ENCODE assay signal across 30 cellular contexts in genomic region chr6:88045521-88046136, GRCh38.
"Had no signal": no experiment of that assay in that cellular context is flagged by ENCODE, and none has a peak within 500 bp of the region (broad histone marks: within the 10 kb centered on the region; RNA-seq: fewer than 3 reads in every experiment).

No MANE protein-coding gene starts in this region.

- H3K4me1 ChIP-seq: SJCRH30 had no signal

- H3K27ac ChIP-seq: brain microvascular endothelial cell, SJCRH30, SK-N-MC, VCaP had no signal

- H3K27me3 ChIP-seq: brain microvascular endothelial cell, SJCRH30 had no signal

- ATAC-seq: activated CD8-positive, alpha-beta memory T cell treated with anti-CD3 and anti-CD28 coated beads, Interleukin-2, amount 10 ng/mL, durations not matched to agents 7 days and 5 days; activated naive CD8-positive, alpha-beta T cell treated with anti-CD3 and anti-CD28 coated beads, Interleukin-2, amount 50 U/mL, for 24 hours; Panc1; T-cell; T-helper 17 cell had no signal

- H3K36me3 ChIP-seq: brain microvascular endothelial cell, SJCRH30 had no signal

- DNase-seq: activated CD4-positive, alpha-beta memory T cell treated with anti-CD3 and anti-CD28 coated beads, Interleukin-2, amount 10 ng/mL, durations not matched to agents 7 days and 5 days; activated CD4-positive, alpha-beta T cell treated with anti-CD3 and anti-CD28 coated beads for 1 hour; activated CD4-positive, alpha-beta T cell treated with anti-CD3 and anti-CD28 coated beads for 48 hours; activated CD4-positive, CD25-positive, alpha-beta regulatory T cell; activated CD8-positive, alpha-beta memory T cell treated with anti-CD3 and anti-CD28 coated beads for 24 hours; activated CD8-positive, alpha-beta memory T cell treated with anti-CD3 and anti-CD28 coated beads, Interleukin-2, amount 10 ng/mL, durations not matched to agents 7 days and 5 days; activated CD8-positive, alpha-beta memory T cell treated with anti-CD3 and anti-CD28 coated beads, Interleukin-2, amount 50 U/mL, for 48 hours; activated effector memory CD4-positive, alpha-beta T cell treated with Interleukin-2 at 50 U/mL for 16 hours; activated naive CD4-positive, alpha-beta T cell treated with anti-CD3 and anti-CD28 coated beads, Interleukin-2, amount 10 ng/mL, durations not matched to agents 7 days and 5 days; activated naive CD8-positive, alpha-beta T cell treated with anti-CD3 and anti-CD28 coated beads, Interleukin-2, amount 50 U/mL, for 24 hours; activated T-cell treated with anti-CD3 and anti-CD28 coated beads, Interleukin-2, amount 50 U/mL, for 48 hours; anterior cingulate cortex; brain microvascular endothelial cell; central memory CD4-positive, alpha-beta T cell; NCI-H1092 treated with DMSO at 0.1 percent for 48 hours; NCI-H1417; NCI-H146; NCI-H187; NCI-H2029 treated with DMSO at 0.1 percent for 48 hours; NCI-H2107; NCI-H2171 treated with DMSO at 0.1 percent for 48 hours; NCI-H226; NCI-H524 treated with DMSO at 0.1 percent for 48 hours; SHP77; SJCRH30; T-cell; T-helper 17 cell had no signal

- H3K4me3 ChIP-seq: SJCRH30, SK-N-MC had no signal

- H3K9me3 ChIP-seq: SJCRH30 had no signal
